ENCODE assay signal across 14 cellular contexts in the genomic region with DNA sequence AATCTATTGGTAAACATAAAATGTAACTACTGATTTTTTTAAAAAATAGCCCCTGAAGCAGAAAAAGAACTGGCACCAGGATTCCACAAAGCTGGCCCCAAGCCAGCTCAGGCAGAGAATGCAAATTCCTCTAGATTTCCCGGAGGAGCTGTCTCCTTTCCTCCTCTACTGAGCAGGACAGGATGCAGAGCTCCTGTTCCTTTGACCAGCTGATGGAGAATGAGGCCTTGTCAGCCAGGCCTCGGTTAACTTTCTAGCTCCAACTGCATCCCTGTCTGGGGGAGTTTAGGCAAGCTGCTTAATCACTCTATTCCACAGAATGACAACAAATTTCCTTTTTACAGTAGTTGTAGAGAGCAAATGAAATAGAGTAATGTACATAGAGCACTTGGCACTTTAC.
DNase-seq lines count a peak whose midpoint lies in the region; ATAC-seq and TF ChIP-seq lines count a peak whose summit lies in the region.
"Had no signal": no experiment of that assay in that cellular context is flagged by ENCODE, and none has a peak within 500 bp of the region (broad histone marks: within the 10 kb centered on the region; RNA-seq: fewer than 3 reads in every experiment).

No MANE protein-coding gene starts in this region.

- H2AK5ac ChIP-seq in neuronal stem cell (ENCODE audit: low read depth, low read length) = no peak overlapping the region

- H3K9me3 ChIP-seq in neuronal stem cell (replicated peaks in 1 of 2; ENCODE audit: control insufficient read depth in 2 of 2, insufficient read depth in 1 of 2, low read depth in 1 of 2, low read length in 2 of 2) = no peaks in the 10 kb centered on the region
- H3K9me3 ChIP-seq: suprapubic skin had no signal

- H3K79me1 ChIP-seq in neuronal stem cell (ENCODE audit: low read depth, low read length) = no peaks in the 10 kb centered on the region

- H3K27me3 ChIP-seq in neuronal stem cell (ENCODE audit: control insufficient read depth in 3 of 3, insufficient read depth in 3 of 3, low read depth in 1 of 3, low read length in 3 of 3) = no peaks in the 10 kb centered on the region
- H3K27me3 ChIP-seq: suprapubic skin had no signal

- no peak overlapping the region for H2BK5ac ChIP-seq in neuronal stem cell (ENCODE audit: low read length)

- H3K4me1 ChIP-seq in neuronal stem cell (ENCODE audit: control insufficient read depth in 2 of 2, insufficient read depth in 1 of 2, low read depth in 1 of 2, low read length in 2 of 2) = peaks cover 2 to 3% of the 10 kb centered on the region in 2 donors

- no peak overlapping the region for H3K23ac ChIP-seq in neuronal stem cell (ENCODE audit: low read depth, low read length, poor library complexity)

- H3K27ac ChIP-seq in neuronal stem cell (replicated peaks; ENCODE audit: low read length) = no peak overlapping the region
- H3K27ac ChIP-seq: suprapubic skin had no signal

- no peaks in the 10 kb centered on the region for H3K27me3 Mint-ChIP-seq in endothelial cell (ENCODE audit: unreplicated experiment)
- no peaks in the 10 kb centered on the region for H3K27me3 Mint-ChIP-seq in nephron progenitor cell (ENCODE audit: low read depth, poor library complexity)

- H3K14ac ChIP-seq in neuronal stem cell (ENCODE audit: low read length) = no peak overlapping the region

- no peaks in the 10 kb centered on the region for H3K36me3 Mint-ChIP-seq in endothelial cell (ENCODE audit: low read depth, unreplicated experiment)
- H3K36me3 Mint-ChIP-seq in nephron progenitor cell (ENCODE audit: low read depth) = no peaks in the 10 kb centered on the region

- TF ChIP-seq CTCF in endothelial cell (IDR thresholded peaks at IDR 0.05; ENCODE audit: unreplicated experiment) (no peak), nephron progenitor cell (IDR thresholded peaks at IDR 0.05) (no peak)

- DNase-seq in EL (peak; percentile 32), NCI-H226 (peak; percentile 83), endothelial cell (ENCODE audit: low spot score) (peak; percentile 35), nephron progenitor cell (peak; percentile 7), NCI-H345 treated with DMSO at 0.1 percent for 48 hours (lab: John Stamatoyannopoulos, UW; ENCODE audit: unreplicated experiment) (no peak), neuronal stem cell (ENCODE audit: low spot score) (no peak), left lobe of liver (ENCODE audit: low spot score) (no peak), NCI-H774 (lab: John Stamatoyannopoulos, UW) (no peak)
- DNase-seq: activated CD8-positive, alpha-beta memory T cell treated with anti-CD3 and anti-CD28 coated beads for 24 hours; activated naive CD4-positive, alpha-beta T cell treated with anti-CD3 and anti-CD28 coated beads, Interleukin-2, amount 50 U/mL, for 16 hours; H7; midbrain; NCI-H1436 had no signal

- no peak overlapping the region for H3K27ac Mint-ChIP-seq in endothelial cell (ENCODE audit: unreplicated experiment)
- H3K27ac Mint-ChIP-seq in nephron progenitor cell = peak overlapping the region; percentile 88

- H2BK15ac ChIP-seq in neuronal stem cell (ENCODE audit: low read length) = no peak overlapping the region

- H4K8ac ChIP-seq in neuronal stem cell (ENCODE audit: low read depth, low read length) = no peak overlapping the region

- no peaks in the 10 kb centered on the region for H3K36me3 ChIP-seq in neuronal stem cell (replicated peaks in 1 of 2; ENCODE audit: control insufficient read depth in 2 of 2, insufficient read depth in 2 of 2, low read length in 2 of 2)
- H3K36me3 ChIP-seq: suprapubic skin had no signal

- H3K4me1 Mint-ChIP-seq in endothelial cell (ENCODE audit: unreplicated experiment) (peaks cover 28% of the 10 kb centered on the region), nephron progenitor cell (peaks cover 43% of the 10 kb centered on the region)

- no peak for ATAC-seq in left lobe of liver

- no peak overlapping the region for H3K4me3 ChIP-seq in neuronal stem cell (ENCODE audit: low read length in 2 of 2)
- H3K4me3 ChIP-seq: suprapubic skin had no signal

- H3K4ac ChIP-seq in neuronal stem cell (ENCODE audit: low read length) = no peak overlapping the region

- no CpG with 5 or more reads among the region's 2 CpGs for WGBS in neuronal stem cell (ENCODE audit: extremely low coverage in 2 of 2, insufficient read length in 2 of 2, insufficient replicate concordance in 1 of 2), 2 donors

- no peak overlapping the region for H3K4me3 Mint-ChIP-seq in endothelial cell (ENCODE audit: unreplicated experiment)
- no peak overlapping the region for H3K4me3 Mint-ChIP-seq in nephron progenitor cell

- no peak overlapping the region for H4K91ac ChIP-seq in neuronal stem cell (ENCODE audit: low read depth, low read length, poor library complexity)

- H3K4me2 ChIP-seq in neuronal stem cell (ENCODE audit: insufficient read depth, low read length, poor library complexity, severe bottlenecking) = no peak overlapping the region

- no peak overlapping the region for H3K18ac ChIP-seq in neuronal stem cell (ENCODE audit: low read length)

- H3K9me3 Mint-ChIP-seq in endothelial cell (ENCODE audit: unreplicated experiment) (no peaks in the 10 kb centered on the region), nephron progenitor cell (no peaks in the 10 kb centered on the region)

- H3K9ac ChIP-seq in neuronal stem cell (ENCODE audit: low read depth, low read length, poor library complexity) = no peak overlapping the region

- no peak overlapping the region for H2BK120ac ChIP-seq in neuronal stem cell (ENCODE audit: low read depth, low read length)

- no peak overlapping the region for H2BK12ac ChIP-seq in neuronal stem cell (ENCODE audit: low read length)

- H2AFZ ChIP-seq in neuronal stem cell (ENCODE audit: low read length) = no peak overlapping the region

Comparison
In these comparisons a context has a peak if more than half of its experiments do, and no peak if none do; other contexts are left out.
1. DNase-seq: peak in EL (single experiment), NCI-H226 (single experiment), endothelial cell (single experiment) and nephron progenitor cell (single experiment); none in NCI-H345 treated with DMSO at 0.1 percent for 48 hours (single experiment), neuronal stem cell (single experiment), left lobe of liver (single experiment) and NCI-H774 (single experiment).